In genomic region chr6:45591306-45591705, GRCh38 we compare ENCODE assay signal across 15 cellular contexts.
A peak's percentile ranks its signal among the peaks of the same experiment; 100 is the strongest.
DNase-seq lines count a peak whose midpoint lies in the region; ATAC-seq and TF ChIP-seq lines count a peak whose summit lies in the region.
"Had no signal": no experiment of that assay in that cellular context is flagged by ENCODE, and none has a peak within 500 bp of the region (broad histone marks: within the 10 kb centered on the region; RNA-seq: fewer than 3 reads in every experiment).

No MANE protein-coding gene starts in this region.

- DNase-seq in activated naive CD4-positive, alpha-beta T cell treated with Interleukin-2 at 50 U/mL for 16 hours, result no peak
- DNase-seq in activated CD4-positive, alpha-beta memory T cell treated with anti-CD3 and anti-CD28 coated beads, Interleukin-2, amount 10 ng/mL, durations not matched to agents 7 days and 5 days, result no peak
- peak; percentile 37 for DNase-seq in iris pigment epithelial cell (ENCODE audit: low read depth)
- no peak for DNase-seq in uterus
- DNase-seq in cerebellum (ENCODE audit: low spot score), result no peak
- DNase-seq in SHP77 treated with DMSO at 0.1 percent for 48 hours (lab: John Stamatoyannopoulos, UW), result no peak
- DNase-seq: amniotic stem cell; glutamatergic neuron; naive thymus-derived CD8-positive, alpha-beta T cell; NCI-H1092; NCI-H446; upper lobe of right lung had no signal

- intact Hi-C loops in uterus (cut with DNase I; ENCODE audit: low total_unique reads), result no loop called here

- peak overlapping the region; percentile 45 to 55 for H3K27ac ChIP-seq in uterus
- H3K27ac ChIP-seq: upper lobe of right lung had no signal

- H3K4me3 ChIP-seq in uterus, result no peak overlapping the region
- H3K4me3 ChIP-seq: upper lobe of right lung had no signal

- no peak for TF ChIP-seq POLR2A in uterus (IDR thresholded peaks at IDR 0.05)

- POLR2A ChIA-PET in activated CD4-positive, alpha-beta memory T cell treated with anti-CD3 and anti-CD28 coated beads, Interleukin-2, amount 10 ng/mL, durations not matched to agents 7 days and 5 days (lab: Charles Lee), result interaction anchor here (0.8 to 1.3 kb wide), 2 partner anchors 167 to 246 kb away, joined by 3 read pairs; no protein-coding TSS in a partner anchor

- H3K4me3 Mint-ChIP-seq in activated naive CD4-positive, alpha-beta T cell treated with anti-CD3 and anti-CD28 coated beads, Interleukin-2, amount 50 U/mL, for 24 hours, result no peak overlapping the region
- H3K4me3 Mint-ChIP-seq in activated CD4-positive, alpha-beta memory T cell treated with anti-CD3 and anti-CD28 coated beads, Interleukin-2, amount 10 ng/mL, durations not matched to agents 7 days and 5 days, result no peak overlapping the region
- H3K4me3 Mint-ChIP-seq: naive thymus-derived CD8-positive, alpha-beta T cell had no signal

- no peaks in the 10 kb centered on the region for H3K9me3 ChIP-seq in uterus
- H3K9me3 ChIP-seq: upper lobe of right lung had no signal

- no peaks in the 10 kb centered on the region for H3K27me3 Mint-ChIP-seq in activated naive CD4-positive, alpha-beta T cell treated with anti-CD3 and anti-CD28 coated beads, Interleukin-2, amount 50 U/mL, for 24 hours
- no peaks in the 10 kb centered on the region for H3K27me3 Mint-ChIP-seq in activated CD4-positive, alpha-beta memory T cell treated with anti-CD3 and anti-CD28 coated beads, Interleukin-2, amount 10 ng/mL, durations not matched to agents 7 days and 5 days
- H3K27me3 Mint-ChIP-seq: naive thymus-derived CD8-positive, alpha-beta T cell had no signal

- H3K4me1 ChIP-seq in uterus, result peaks cover 0 to 6% of the 10 kb centered on the region in 2 donors
- H3K4me1 ChIP-seq: upper lobe of right lung had no signal

- H3K9me3 Mint-ChIP-seq in activated naive CD4-positive, alpha-beta T cell treated with anti-CD3 and anti-CD28 coated beads, Interleukin-2, amount 50 U/mL, for 24 hours, result no peaks in the 10 kb centered on the region
- no peaks in the 10 kb centered on the region for H3K9me3 Mint-ChIP-seq in activated CD4-positive, alpha-beta memory T cell treated with anti-CD3 and anti-CD28 coated beads, Interleukin-2, amount 10 ng/mL, durations not matched to agents 7 days and 5 days
- H3K9me3 Mint-ChIP-seq: naive thymus-derived CD8-positive, alpha-beta T cell had no signal

- CTCF ChIA-PET in activated CD4-positive, alpha-beta memory T cell treated with anti-CD3 and anti-CD28 coated beads, Interleukin-2, amount 10 ng/mL, durations not matched to agents 7 days and 5 days (lab: Charles Lee), result no interaction called here

- ATAC-seq in HG02642 (IDR thresholded peaks at IDR 0.05; ENCODE audit: poor library complexity, unreplicated experiment), result no peak
- ATAC-seq: left colon; naive thymus-derived CD8-positive, alpha-beta T cell; upper lobe of right lung had no signal

- peaks cover 85% of the 10 kb centered on the region for H3K4me1 Mint-ChIP-seq in activated naive CD4-positive, alpha-beta T cell treated with anti-CD3 and anti-CD28 coated beads, Interleukin-2, amount 50 U/mL, for 24 hours
- peaks cover 92% of the 10 kb centered on the region for H3K4me1 Mint-ChIP-seq in activated CD4-positive, alpha-beta memory T cell treated with anti-CD3 and anti-CD28 coated beads, Interleukin-2, amount 10 ng/mL, durations not matched to agents 7 days and 5 days

- peak overlapping the region; percentile 21 for H3K27ac Mint-ChIP-seq in activated naive CD4-positive, alpha-beta T cell treated with anti-CD3 and anti-CD28 coated beads, Interleukin-2, amount 50 U/mL, for 24 hours
- peak overlapping the region; percentile 45 for H3K27ac Mint-ChIP-seq in activated CD4-positive, alpha-beta memory T cell treated with anti-CD3 and anti-CD28 coated beads, Interleukin-2, amount 10 ng/mL, durations not matched to agents 7 days and 5 days

- peaks cover 2% of the 10 kb centered on the region for H3K36me3 Mint-ChIP-seq in activated naive CD4-positive, alpha-beta T cell treated with anti-CD3 and anti-CD28 coated beads, Interleukin-2, amount 50 U/mL, for 24 hours
- H3K36me3 Mint-ChIP-seq in activated CD4-positive, alpha-beta memory T cell treated with anti-CD3 and anti-CD28 coated beads, Interleukin-2, amount 10 ng/mL, durations not matched to agents 7 days and 5 days (ENCODE audit: low read depth), result peaks cover 15% of the 10 kb centered on the region
- H3K36me3 Mint-ChIP-seq: naive thymus-derived CD8-positive, alpha-beta T cell had no signal

- no peaks in the 10 kb centered on the region for H3K36me3 ChIP-seq in uterus
- H3K36me3 ChIP-seq: upper lobe of right lung had no signal

- no peaks in the 10 kb centered on the region for H3K27me3 ChIP-seq in uterus
- H3K27me3 ChIP-seq: upper lobe of right lung had no signal

- no peak for TF ChIP-seq CTCF in uterus (IDR thresholded peaks at IDR 0.05)
